In genomic region chr7:38310601-38311057, GRCh38 we compare ENCODE assay signal across 9 cellular contexts.
DNase-seq lines count a peak whose midpoint lies in the region; ATAC-seq and TF ChIP-seq lines count a peak whose summit lies in the region.
"Had no signal": no experiment of that assay in that cellular context is flagged by ENCODE, and none has a peak within 500 bp of the region (broad histone marks: within the 10 kb centered on the region; RNA-seq: fewer than 3 reads in every experiment).

No MANE protein-coding gene starts in this region.

- no peak overlapping the region for H2AK9ac ChIP-seq in IMR-90 (replicated peaks; ENCODE audit: low read depth, low read length, poor library complexity)

- no peak for TF ChIP-seq POLR2A in IMR-90 (IDR thresholded peaks at IDR 0.05; ENCODE audit: low read depth, low read length)

- dilution Hi-C loops in IMR-90 (cut with HindIII; ENCODE audit: low sequenced_read_pairs, unreplicated experiment), result no loop called here

- no CpG with 5 or more reads among the region's 5 CpGs for WGBS in IMR-90 (ENCODE audit: extremely low coverage in 2 of 2, insufficient read length in 1 of 2), 2 experiments

- H3K27ac Mint-ChIP-seq in central memory CD8-positive, alpha-beta T cell (ENCODE audit: low read depth), result peak overlapping the region; percentile 86
- peak overlapping the region in 2 of 6 donors; percentile 35 to 63 for H3K27ac Mint-ChIP-seq in naive B cell
- H3K27ac Mint-ChIP-seq: memory B cell had no signal

- CTCF ChIA-PET in IMR-90 (lab: Yijun Ruan, JAX), result no interaction called here

- H4K91ac ChIP-seq in IMR-90 (ENCODE audit: insufficient read depth, low read depth, low read length), result no peak overlapping the region

- in situ Hi-C loops in IMR-90 (cut with MboI; ENCODE audit: low sequenced_read_pairs), result no loop called here

- H3K9me1 ChIP-seq in IMR-90 (ENCODE audit: insufficient read depth, low read length), result no peaks in the 10 kb centered on the region; the same call in 1 of the 2 replicates

- H3K4me3 ChIP-seq in IMR-90 (ENCODE audit: insufficient read depth, low read depth, low read length), result no peak overlapping the region

- H3K18ac ChIP-seq in IMR-90 (ENCODE audit: low read depth, low read length), result no peak overlapping the region

- H3K79me1 ChIP-seq in IMR-90 (ENCODE audit: low read depth in 1 of 2, low read length in 2 of 2), result no peaks in the 10 kb centered on the region

- peak overlapping the region; percentile 64 for H3K4me3 Mint-ChIP-seq in central memory CD8-positive, alpha-beta T cell
- peak overlapping the region; percentile 67 to 92 (median 84) for H3K4me3 Mint-ChIP-seq in naive B cell

- intact Hi-C loops in IMR-90 (cut with micrococcal nuclease), result no loop called here

- H3K27me3 Mint-ChIP-seq in central memory CD8-positive, alpha-beta T cell, result no peaks in the 10 kb centered on the region
- peaks cover 10 to 25% (median 12%) of the 10 kb centered on the region in 3 donors for H3K27me3 Mint-ChIP-seq in naive B cell

- H3K9me3 ChIP-seq in IMR-90 (ENCODE audit: control insufficient read depth, insufficient read depth, low read length), result peaks cover 2% of the 10 kb centered on the region; the same call in 1 of the 2 replicates

- H3K56ac ChIP-seq in IMR-90 (ENCODE audit: extremely low read depth, insufficient read depth, low read length), result no peak overlapping the region

- TF ChIP-seq RAD21 in IMR-90 (IDR thresholded peaks at IDR 0.05; ENCODE audit: low read length), result no peak

- H3K4ac ChIP-seq in IMR-90 (ENCODE audit: low read depth, low read length), result no peak overlapping the region

- H4K8ac ChIP-seq in IMR-90 (ENCODE audit: low read depth in 2 of 2, low read length in 2 of 2), result no peak overlapping the region

- no TSS peak for BruUV-seq in IMR-90 (replicated peaks; lab: Mats Ljungman, UMichigan)

- H3K4me2 ChIP-seq in IMR-90 (ENCODE audit: low read depth, low read length), result no peak overlapping the region

- H3K4me1 ChIP-seq in IMR-90 (ENCODE audit: control insufficient read depth, insufficient read depth, low read length), result peaks cover 2% of the 10 kb centered on the region; the same call in 1 of the 2 replicates

- no peak for ATAC-seq in IMR-90 (ENCODE audit: low read depth)
- no peak for ATAC-seq in central memory CD8-positive, alpha-beta T cell (replicated peaks; ENCODE audit: extremely low read depth, poor library complexity, severe bottlenecking)
- no peak for ATAC-seq in naive B cell (ENCODE audit: low read depth in 2 of 2)
- ATAC-seq in HG03439 (IDR thresholded peaks at IDR 0.05; ENCODE audit: unreplicated experiment), result no peak
- no peak for ATAC-seq in GM19395 (IDR thresholded peaks at IDR 0.05; ENCODE audit: unreplicated experiment)
- no peak for ATAC-seq in GM18502 (IDR thresholded peaks at IDR 0.05; ENCODE audit: poor library complexity, unreplicated experiment)

- no peak overlapping the region for H3K9ac ChIP-seq in IMR-90 (ENCODE audit: low read depth, low read length)

- H3K27me3 ChIP-seq in IMR-90 (ENCODE audit: control insufficient read depth, insufficient read depth, low read length), result peaks cover 22% of the 10 kb centered on the region

- no peak overlapping the region for H3K23ac ChIP-seq in IMR-90 (ENCODE audit: low read depth, low read length)

- no peaks in the 10 kb centered on the region for H3K9me3 Mint-ChIP-seq in central memory CD8-positive, alpha-beta T cell
- peaks cover 0 to 4% (median 0%) of the 10 kb centered on the region in 7 donors for H3K9me3 Mint-ChIP-seq in naive B cell
- H3K9me3 Mint-ChIP-seq: memory B cell had no signal

- H2BK15ac ChIP-seq in IMR-90 (ENCODE audit: low read depth, low read length), result no peak overlapping the region

- no peak for TF ChIP-seq CTCF in IMR-90 (conservative IDR thresholded peaks at IDR 0.05; ENCODE audit: low read depth, low read length)

- H4K20me1 ChIP-seq in IMR-90 (ENCODE audit: insufficient read depth, low read length), result no peaks in the 10 kb centered on the region

- H3K4me1 Mint-ChIP-seq in central memory CD8-positive, alpha-beta T cell, result no peaks in the 10 kb centered on the region
- peaks cover 11 to 18% (median 17%) of the 10 kb centered on the region in 3 donors for H3K4me1 Mint-ChIP-seq in naive B cell

- no peaks in the 10 kb centered on the region for H3K36me3 ChIP-seq in IMR-90 (ENCODE audit: control insufficient read depth, insufficient read depth, low read length)

- POLR2A ChIA-PET in IMR-90 (lab: Charles Lee; ENCODE audit: unreplicated experiment), result no interaction called here

- no peak overlapping the region for H3K14ac ChIP-seq in IMR-90 (replicated peaks; ENCODE audit: low read depth, low read length)

- H2AK5ac ChIP-seq in IMR-90 (ENCODE audit: low read depth, low read length), result no peak overlapping the region

- H2BK5ac ChIP-seq in IMR-90 (ENCODE audit: low read depth, low read length, poor library complexity, severe bottlenecking), result no peak overlapping the region

- H2BK120ac ChIP-seq in IMR-90 (ENCODE audit: low read depth, low read length), result no peak overlapping the region

- H4K5ac ChIP-seq in IMR-90 (ENCODE audit: low read depth, low read length), result no peak overlapping the region

- H2AFZ ChIP-seq in IMR-90 (replicated peaks; ENCODE audit: low read length, poor library complexity), result peak overlapping the region; percentile 63

- H3K36me3 Mint-ChIP-seq in central memory CD8-positive, alpha-beta T cell (ENCODE audit: insufficient read depth), result peaks cover 4% of the 10 kb centered on the region
- no peaks in the 10 kb centered on the region for H3K36me3 Mint-ChIP-seq in naive B cell
- H3K36me3 Mint-ChIP-seq: memory B cell had no signal

- DNase-seq in Ammon's horn (ENCODE audit: low spot score) (peak; percentile 62), IMR-90 (no peak), naive B cell (no peak), NCI-H2171 treated with DMSO at 0.1 percent for 48 hours (lab: John Stamatoyannopoulos, UW) (no peak)
- DNase-seq in central memory CD8-positive, alpha-beta T cell (ENCODE audit: low spot score in 2 of 2), result no peak

- H2BK20ac ChIP-seq in IMR-90 (ENCODE audit: low read depth, low read length), result no peak overlapping the region

- H3K27ac ChIP-seq in IMR-90 (ENCODE audit: insufficient read depth, low read length), result no peak overlapping the region

TF ChIP-seq in IMR-90, 13 proteins besides CTCF, POLR2A, EP300 and RAD21:
- TF ChIP-seq FOS (IDR thresholded peaks at IDR 0.05; ENCODE audit: low read depth, low read length), result no peak
- TF ChIP-seq CHD1 (IDR thresholded peaks at IDR 0.05; ENCODE audit: low read depth, low read length), result no peak
- TF ChIP-seq RFX5 (IDR thresholded peaks at IDR 0.05; ENCODE audit: low read depth, low read length), result no peak
- TF ChIP-seq ELK1 (IDR thresholded peaks at IDR 0.05; ENCODE audit: borderline replicate concordance, low read depth, low read length), result no peak
- no peak for TF ChIP-seq NFE2L2 (IDR thresholded peaks at IDR 0.05; ENCODE audit: low read depth, low read length)
- no peak for TF ChIP-seq USF2 (IDR thresholded peaks at IDR 0.05; ENCODE audit: low read depth, low read length)
- no peak for TF ChIP-seq MAFK (IDR thresholded peaks at IDR 0.05; ENCODE audit: low read depth, low read length)
- no peak for TF ChIP-seq MAZ (IDR thresholded peaks at IDR 0.05; ENCODE audit: borderline replicate concordance, low read depth, low read length)
- no peak for TF ChIP-seq CEBPB (IDR thresholded peaks at IDR 0.05; ENCODE audit: low read depth, low read length)
- TF ChIP-seq MXI1 (IDR thresholded peaks at IDR 0.05; ENCODE audit: borderline replicate concordance, low read depth, low read length), result no peak
- TF ChIP-seq RCOR1 (IDR thresholded peaks at IDR 0.05; ENCODE audit: insufficient replicate concordance, low read length), result no peak
- TF ChIP-seq BHLHE40 (IDR thresholded peaks at IDR 0.05; ENCODE audit: low read depth, low read length), result no peak
- TF ChIP-seq SMC3 (IDR thresholded peaks at IDR 0.05; ENCODE audit: low read depth, low read length), result no peak
TF ChIP-seq in IMR-90: peak in this region for 0.
